ENCODE assay signal across 8 cellular contexts in the genomic region with DNA sequence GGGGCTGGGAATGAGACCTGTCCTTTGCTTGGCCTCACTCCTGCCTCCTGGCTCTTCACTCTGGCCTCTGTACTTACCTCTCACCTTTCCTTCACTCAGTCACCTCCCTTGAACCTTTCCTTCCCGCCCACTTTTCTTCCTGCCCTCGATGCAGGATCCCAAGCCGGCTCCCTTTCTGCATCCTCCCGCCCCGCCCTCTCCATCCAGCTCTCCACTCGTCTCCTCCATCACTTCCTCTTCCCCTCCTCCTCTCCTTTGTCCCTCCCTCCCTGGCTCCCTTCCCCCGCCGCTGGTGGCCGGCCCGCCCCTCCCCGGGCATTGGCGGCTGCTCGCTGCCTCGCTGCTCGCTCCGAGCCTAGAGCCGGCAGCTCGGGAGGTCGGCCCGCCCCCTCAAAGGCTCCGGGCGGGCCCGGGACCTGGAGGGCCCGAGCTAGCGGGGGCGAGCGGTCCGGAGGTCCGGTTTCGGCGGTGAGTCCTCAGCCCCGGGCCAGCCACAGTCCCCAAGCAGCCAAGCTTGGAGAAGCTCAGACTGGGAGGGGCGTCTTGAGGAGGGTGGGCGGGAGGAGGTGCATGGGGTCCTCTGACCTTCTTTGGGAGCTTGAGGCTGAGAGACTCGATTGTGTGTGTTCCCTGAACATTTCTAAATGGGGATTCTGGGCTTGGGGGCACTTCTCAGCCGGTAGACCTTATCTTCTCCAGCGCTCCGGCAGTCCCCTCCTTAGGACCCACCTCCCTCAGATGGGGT. TPM values are rescaled to one million over a fixed set of nuclear protein-coding genes. Genes with fewer than 3 reads are reported as not detected.
DNase-seq lines count a peak whose midpoint lies in the region; ATAC-seq and TF ChIP-seq lines count a peak whose summit lies in the region.

No MANE protein-coding gene starts in this region.

- H4K20me1 ChIP-seq in HCT116 (ENCODE audit: insufficient read depth), result no peaks in the 10 kb centered on the region

- H3K27ac ChIP-seq in HCT116 (ENCODE audit: low read depth, low read length) (peak overlapping the region; percentile 96), mucosa of rectum (ENCODE audit: low read depth in 2 of 2, low read length in 2 of 2) (peak overlapping the region; percentile 31 to 71), thoracic aorta (peak overlapping the region; percentile 89 to 98)

- H3K4me2 ChIP-seq in HCT116 (ENCODE audit: low read length), result peak overlapping the region; percentile 94

- TF ChIP-seq CTCF in HCT116 (IDR thresholded peaks at IDR 0.05 in 2 of 3, conservative IDR thresholded peaks at IDR 0.05 in 1 of 3; ENCODE audit: borderline replicate concordance in 1 of 3, insufficient read depth in 1 of 3, low read depth in 2 of 3, low read length in 2 of 3), result no peak
- TF ChIP-seq CTCF in fibroblast of mammary gland (conservative IDR thresholded peaks at IDR 0.05; ENCODE audit: control insufficient read depth, insufficient read depth, low read depth, low read length), result no peak
- TF ChIP-seq CTCF in thoracic aorta (IDR thresholded peaks at IDR 0.05), result no peak

- CTCF ChIA-PET in HCT116 (lab: Charles Lee), result interaction anchor here (0.9 to 1.9 kb wide), 7 partner anchors 8 to 69 kb away, joined by 3 to 7 read pairs (median 4); partner anchors contain the start of gene PHLDB1

- RAD21 ChIA-PET in HCT116 (lab: Charles Lee; ENCODE audit: low non-redundant PET in 1 of 2, low total read pairs in 2 of 2, uncharacterized antibody in 2 of 2, unreplicated experiment in 2 of 2), result interaction anchor here (0.5 to 0.7 kb wide), 2 partner anchors 17 to 792 kb away, joined by 6 read pairs; no protein-coding TSS in a partner anchor

- H3K9ac ChIP-seq in HCT116 (ENCODE audit: low read length), result peak overlapping the region; percentile 84
- peak overlapping the region; percentile 27 to 41 for H3K9ac ChIP-seq in mucosa of rectum (ENCODE audit: low read depth in 1 of 2, low read length in 2 of 2)

- peak overlapping the region; percentile 62 to 84 for H3K4me3 ChIP-seq in HCT116 (replicated peaks in 1 of 2; ENCODE audit: low read depth in 1 of 2, low read length in 2 of 2)
- H3K4me3 ChIP-seq in fibroblast of mammary gland (ENCODE audit: control insufficient read depth, low read depth, low read length), result peak overlapping the region; percentile 37
- H3K4me3 ChIP-seq in mucosa of rectum (ENCODE audit: low read length in 2 of 2), result peak overlapping the region; percentile 15 to 55
- H3K4me3 ChIP-seq in thoracic aorta, result peak overlapping the region; percentile 75

- H3K9me3 Mint-ChIP-seq in activated T-cell treated with anti-CD3 and anti-CD28 coated beads, Interleukin-2, amount 50 U/mL, for 72 hours, result no peaks in the 10 kb centered on the region

- no peak overlapping the region for H2AFZ ChIP-seq in HCT116 (ENCODE audit: low read depth, low read length, poor library complexity, severe bottlenecking)

- intact Hi-C loops in HCT116 (cut with micrococcal nuclease), result no loop called here

- BruUV-seq in HCT116 (replicated peaks; lab: Mats Ljungman, UMichigan), result no TSS peak

- TF ChIP-seq RAD21 in HCT116 (IDR thresholded peaks at IDR 0.05; ENCODE audit: low read depth), result no peak

- H3K9me2 ChIP-seq in HCT116 (ENCODE audit: insufficient read depth), result no peaks in the 10 kb centered on the region

- no peak overlapping the region for H3K27ac Mint-ChIP-seq in activated T-cell treated with anti-CD3 and anti-CD28 coated beads, Interleukin-2, amount 50 U/mL, for 72 hours

- ATAC-seq in HCT116, result peak; percentile 79
- ATAC-seq in activated T-cell treated with anti-CD3 and anti-CD28 coated beads, Interleukin-2, amount 50 U/mL, for 72 hours (replicated peaks in 1 of 2), result peak; percentile 69 to 73
- peak; percentile 50 for ATAC-seq in thoracic aorta (ENCODE audit: insufficient number of reproducible peaks, low FRiP score, low read depth)
- no peak for ATAC-seq in HG03565 (IDR thresholded peaks at IDR 0.05; ENCODE audit: unreplicated experiment)

- H3K36me3 Mint-ChIP-seq in activated T-cell treated with anti-CD3 and anti-CD28 coated beads, Interleukin-2, amount 50 U/mL, for 72 hours (ENCODE audit: insufficient read depth in 2 of 2), result no peaks in the 10 kb centered on the region

- TF ChIP-seq POLR2A in HCT116 (IDR thresholded peaks at IDR 0.05; ENCODE audit: borderline replicate concordance, extremely low read depth, insufficient read depth, insufficient read length), result peak; percentile 46

- DNase-seq in AG08395 (ENCODE audit: low spot score), result peak; percentile 86
- DNase-seq in HCT116 (ENCODE audit: low read depth, low spot score), result peak; percentile 51
- DNase-seq in NCI-H526 treated with DMSO at 0.1 percent for 48 hours (lab: John Stamatoyannopoulos, UW), result peak; percentile 96
- DNase-seq in activated T-cell treated with anti-CD3 and anti-CD28 coated beads, Interleukin-2, amount 50 U/mL, for 72 hours, result peak; percentile 38 to 41
- DNase-seq in fibroblast of mammary gland (ENCODE audit: low read depth), result peak; percentile 79
- peak; percentile 79 for DNase-seq in thoracic aorta (ENCODE audit: low spot score)

- H3K4me1 ChIP-seq in HCT116 (ENCODE audit: control insufficient read depth in 1 of 2, insufficient read depth in 2 of 2, low read length in 2 of 2) (peaks cover 61 to 73% of the 10 kb centered on the region in 2 experiments), mucosa of rectum (ENCODE audit: control insufficient read depth in 2 of 2, insufficient read depth in 2 of 2, low read length in 2 of 2) (peaks cover 20% of the 10 kb centered on the region in 2 donors), thoracic aorta (ENCODE audit: control insufficient read depth in 1 of 2, low read depth in 2 of 2) (peaks cover 31 to 87% of the 10 kb centered on the region in 2 donors)

- H3K9me3 ChIP-seq in HCT116 (ENCODE audit: control insufficient read depth in 1 of 2, insufficient read depth in 1 of 2, low read depth in 1 of 2, low read length in 2 of 2) (no peaks in the 10 kb centered on the region), mucosa of rectum (ENCODE audit: control insufficient read depth in 2 of 2, low read length in 2 of 2) (no peaks in the 10 kb centered on the region), thoracic aorta (no peaks in the 10 kb centered on the region)

- H3K27me3 Mint-ChIP-seq in activated T-cell treated with anti-CD3 and anti-CD28 coated beads, Interleukin-2, amount 50 U/mL, for 72 hours (ENCODE audit: low read depth), result peaks cover 4% of the 10 kb centered on the region

- peaks cover 6% of the 10 kb centered on the region for H3K79me2 ChIP-seq in HCT116 (ENCODE audit: insufficient read depth, low read length)

- peak overlapping the region; percentile 80 for H3K4me3 Mint-ChIP-seq in activated T-cell treated with anti-CD3 and anti-CD28 coated beads, Interleukin-2, amount 50 U/mL, for 72 hours

- H3K4me1 Mint-ChIP-seq in activated T-cell treated with anti-CD3 and anti-CD28 coated beads, Interleukin-2, amount 50 U/mL, for 72 hours (ENCODE audit: low read depth), result peaks cover 15% of the 10 kb centered on the region

- H3K27me3 ChIP-seq in HCT116 (ENCODE audit: insufficient read depth, low read length), result no peaks in the 10 kb centered on the region
- peaks cover 0 to 2% of the 10 kb centered on the region in 2 donors for H3K27me3 ChIP-seq in mucosa of rectum (ENCODE audit: control insufficient read depth in 2 of 2, insufficient read depth in 2 of 2, low read length in 2 of 2)
- no peaks in the 10 kb centered on the region for H3K27me3 ChIP-seq in thoracic aorta (replicated peaks; ENCODE audit: insufficient read depth)

- POLR2A ChIA-PET in HCT116 (lab: Charles Lee), result interaction anchor here (0.7 to 3.3 kb wide), 6 partner anchors 10 to 291 kb away, joined by 3 to 33 read pairs (median 8); partner anchors contain the start of gene PHLDB1

- H3K36me3 ChIP-seq in HCT116 (ENCODE audit: control insufficient read depth in 1 of 2, insufficient read depth in 2 of 2, low read length in 2 of 2), result no peaks in the 10 kb centered on the region; a peak in 2 of 4 replicates
- H3K36me3 ChIP-seq in mucosa of rectum (ENCODE audit: control insufficient read depth in 2 of 2, insufficient read depth in 2 of 2, low read length in 2 of 2), result peaks cover 9% of the 10 kb centered on the region in 2 donors
- peaks cover 19% of the 10 kb centered on the region for H3K36me3 ChIP-seq in thoracic aorta

TF ChIP-seq in HCT116, 20 proteins besides CTCF, POLR2A, EP300 and RAD21:
- TF ChIP-seq EZH2 (IDR thresholded peaks at IDR 0.05) (no peak), ZNF274 (IDR thresholded peaks at IDR 0.05; ENCODE audit: low read depth, low read length) (no peak), POLR2AphosphoS5 (IDR thresholded peaks at IDR 0.05; ENCODE audit: low read depth, low read length) (peak; percentile 27), SP1 (IDR thresholded peaks at IDR 0.05; ENCODE audit: low read depth) (no peak), ZFX (IDR thresholded peaks at IDR 0.05) (no peak), TCF7L2 (IDR thresholded peaks at IDR 0.05; ENCODE audit: borderline replicate concordance, extremely low read depth, insufficient read depth, insufficient read length) (peak; percentile 51), YY1 (IDR thresholded peaks at IDR 0.05; ENCODE audit: extremely low read depth, insufficient replicate concordance, low read depth, low read length) (peak; percentile 64), EZH2phosphoT487 (IDR thresholded peaks at IDR 0.05; ENCODE audit: borderline replicate concordance) (no peak)
- TF ChIP-seq, protein P1, sequence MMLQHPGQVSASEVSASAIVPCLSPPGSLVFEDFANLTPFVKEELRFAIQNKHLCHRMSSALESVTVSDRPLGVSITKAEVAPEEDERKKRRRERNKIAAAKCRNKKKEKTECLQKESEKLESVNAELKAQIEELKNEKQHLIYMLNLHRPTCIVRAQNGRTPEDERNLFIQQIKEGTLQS (IDR thresholded peaks at IDR 0.05), result no peak

RNA-seq across cellular contexts. Expression of gene PHLDB1, which starts 13.8 kb away (rescaled TPM):
- total RNA-seq in HCT116 (2021; ENCODE audit: unreplicated experiment) (36.2 TPM), thoracic aorta (100 to 1,000 TPM; 206 to 377 TPM)
- 19.1 and 21.7 TPM in 2 replicates for polyA plus RNA-seq in HCT116 (2012)
- total RNA-seq in activated T-cell treated with anti-CD3 and anti-CD28 coated beads, Interleukin-2, amount 50 U/mL, for 72 hours, result 1 to 10 TPM; 3.6 to 3.8 TPM

RNA-seq across cellular contexts. Expression of gene ARCN1, which starts 49.0 kb away (rescaled TPM):
- total RNA-seq in HCT116 (2021; ENCODE audit: unreplicated experiment), result 147 TPM
- 102 and 105 TPM in 2 replicates for polyA plus RNA-seq in HCT116 (2012)
- 100 to 1,000 TPM; 170 to 180 TPM for total RNA-seq in activated T-cell treated with anti-CD3 and anti-CD28 coated beads, Interleukin-2, amount 50 U/mL, for 72 hours
- total RNA-seq in thoracic aorta, result 100 to 1,000 TPM; 116 to 125 TPM

RNA-seq across cellular contexts. Expression of gene IFT46, which starts 55.5 kb away (rescaled TPM):
- 12.1 TPM for total RNA-seq in HCT116 (2021; ENCODE audit: unreplicated experiment)
- polyA plus RNA-seq in HCT116 (2012), result 8.6 and 12.5 TPM in 2 replicates
- 10 to 100 TPM; 20.7 to 32.3 TPM for total RNA-seq in activated T-cell treated with anti-CD3 and anti-CD28 coated beads, Interleukin-2, amount 50 U/mL, for 72 hours
- 10 to 100 TPM; 27.5 to 50.8 TPM for total RNA-seq in thoracic aorta

RNA-seq across cellular contexts. Expression of gene TREH, which starts 58.2 kb away (rescaled TPM):
- total RNA-seq in HCT116 (2021; ENCODE audit: unreplicated experiment), result 0.15 TPM
- polyA plus RNA-seq in HCT116 (2012), result 0.12 TPM in 1 of 2 replicates, not detected in the other
- not detected for total RNA-seq in activated T-cell treated with anti-CD3 and anti-CD28 coated beads, Interleukin-2, amount 50 U/mL, for 72 hours
- total RNA-seq in thoracic aorta, result not detected

Comparison
In these comparisons a context has a peak if more than half of its experiments do, and no peak if none do; other contexts are left out.
1. DNase-seq: peak in every context shown above with its lines; median percentile 96 in NCI-H526 treated with DMSO at 0.1 percent for 48 hours; 86 in AG08395; 79 in fibroblast of mammary gland; 79 in thoracic aorta; 51 in HCT116; 40 in activated T-cell treated with anti-CD3 and anti-CD28 coated beads, Interleukin-2, amount 50 U/mL, for 72 hours.